Comparison of ENCODE assay signal across 33 cellular contexts in genomic region chr4:134720030-134720429, GRCh38.
"Had no signal": no experiment of that assay in that cellular context is flagged by ENCODE, and none has a peak within 500 bp of the region (broad histone marks: within the 10 kb centered on the region; RNA-seq: fewer than 3 reads in every experiment).

No MANE protein-coding gene starts in this region.

- H3K4me3 ChIP-seq: MG63 had no signal

- H3K9me3 ChIP-seq: MG63 had no signal

- DNase-seq: Karpas-422, Kasumi-1, MG63, MM.1S, MV-4-11, NCI-H1048, NCI-H1092, NCI-H1092 treated with DMSO at 0.1 percent for 48 hours, NCI-H1105, NCI-H1417, NCI-H1417 treated with DMSO at 0.1 percent for 48 hours, NCI-H1436, NCI-H1436 treated with DMSO at 0.1 percent for 48 hours, NCI-H146, NCI-H1694, NCI-H1694 treated with DMSO at 0.1 percent for 48 hours, NCI-H187, NCI-H187 treated with DMSO at 0.1 percent for 48 hours, NCI-H1930, NCI-H2029, NCI-H2029 treated with DMSO at 0.1 percent for 48 hours, NCI-H2081, NCI-H2081 treated with DMSO at 0.1 percent for 48 hours, NCI-H2107, NCI-H2171, NCI-H2171 treated with DMSO at 0.1 percent for 48 hours, NCI-H2227 treated with DMSO at 0.1 percent for 48 hours, NCI-H226, NCI-H345, NCI-H446, NCI-H446 treated with DMSO at 0.1 percent for 48 hours, NCI-H510A, NCI-H510A treated with DMSO at 0.1 percent for 48 hours had no signal

- H3K36me3 ChIP-seq: MG63 had no signal

- H3K27me3 ChIP-seq: MG63 had no signal
